12 cellular contexts compared by ENCODE assay signal in the genomic region with DNA sequence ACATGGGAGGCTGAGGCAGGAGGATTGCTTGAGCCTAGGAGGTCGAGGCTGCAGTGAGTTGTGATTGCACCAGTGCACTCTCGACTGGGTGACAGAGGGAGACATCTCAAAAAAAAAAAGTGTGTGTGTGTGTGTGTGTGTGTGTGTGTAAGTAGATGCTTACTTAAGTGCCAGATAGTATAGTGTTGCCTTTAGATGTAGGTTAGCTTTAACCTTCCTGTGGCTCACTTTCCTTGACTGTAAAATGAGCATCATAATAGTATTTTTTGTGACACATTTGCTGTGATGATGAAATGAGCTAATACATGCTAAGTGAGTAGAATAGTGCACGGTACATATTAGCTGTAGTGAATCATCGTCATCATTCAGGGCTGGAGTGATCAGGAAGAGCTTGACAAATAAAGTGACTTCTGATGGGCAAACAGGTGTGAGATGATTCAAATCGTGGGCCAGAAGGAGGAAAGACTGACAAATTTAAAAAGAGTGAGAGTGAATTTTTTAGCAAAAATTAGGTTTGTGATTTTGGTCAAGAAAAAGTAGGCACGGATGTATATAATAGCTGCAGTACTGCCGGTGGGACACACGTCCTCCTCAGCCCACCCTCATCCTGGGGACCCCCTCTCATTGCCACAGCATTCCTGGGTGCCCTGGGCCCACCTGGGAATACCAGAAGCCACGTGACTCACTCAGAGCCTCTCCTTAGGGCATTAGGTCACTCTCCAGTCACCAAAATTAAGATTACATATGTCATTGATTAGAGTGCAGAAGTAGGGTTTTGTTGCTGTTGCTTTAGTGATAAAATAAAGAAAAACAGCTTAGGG. TPM values are rescaled to one million over a fixed set of nuclear protein-coding genes. Genes with fewer than 3 reads are reported as not detected.
DNase-seq lines count a peak whose midpoint lies in the region; ATAC-seq and TF ChIP-seq lines count a peak whose summit lies in the region.
"Had no signal": no experiment of that assay in that cellular context is flagged by ENCODE, and none has a peak within 500 bp of the region (broad histone marks: within the 10 kb centered on the region; RNA-seq: fewer than 3 reads in every experiment).

No MANE protein-coding gene starts in this region.

- H3K27ac ChIP-seq in CD8-positive, alpha-beta memory T cell (ENCODE audit: low read depth, low read length), result peak overlapping the region; percentile 78
- H3K27ac ChIP-seq in naive thymus-derived CD4-positive, alpha-beta T cell (ENCODE audit: low read depth, low read length), result peak overlapping the region; percentile 90
- no peak overlapping the region for H3K27ac ChIP-seq in right atrium auricular region

- ATAC-seq in naive thymus-derived CD4-positive, alpha-beta T cell, result peak; percentile 3

- H3K4me3 Mint-ChIP-seq in CD8-positive, alpha-beta memory T cell, result peak overlapping the region; percentile 71 to 90 (median 84)
- H3K4me3 Mint-ChIP-seq in activated T-helper 1 cell treated with anti-CD3 and anti-CD28 coated beads, Interleukin-12 subunit alpha, Interleukin-12 subunit beta, Interleukin-2, Interleukin-4 antibody, amounts not matched to agents 30 ng/mL and 10 ng/mL and 1 ng/mL, durations not matched to agents 14 hours and 24 hours and 36 hours, result peak overlapping the region; percentile 85
- H3K4me3 Mint-ChIP-seq in naive thymus-derived CD4-positive, alpha-beta T cell, result peak overlapping the region; percentile 50 to 88 (median 78)
- H3K4me3 Mint-ChIP-seq in mesothelial cell of epicardium, result no peak overlapping the region

- intact Hi-C loops in activated T-helper 1 cell treated with anti-CD3 and anti-CD28 coated beads, Interleukin-12 subunit alpha, Interleukin-12 subunit beta, Interleukin-2, Interleukin-4 antibody, amounts not matched to agents 30 ng/mL and 10 ng/mL and 1 ng/mL, durations not matched to agents 14 hours and 24 hours and 36 hours (cut with micrococcal nuclease), result loop anchor here (2.0 kb wide), 1 partner anchor 16 kb away; no protein-coding TSS in a partner anchor
- intact Hi-C loops in naive thymus-derived CD4-positive, alpha-beta T cell (cut with micrococcal nuclease), result no loop called here

- H3K36me3 Mint-ChIP-seq in CD8-positive, alpha-beta memory T cell, result peaks cover 3 to 68% (median 16%) of the 10 kb centered on the region in 3 donors
- H3K36me3 Mint-ChIP-seq in activated T-helper 1 cell treated with anti-CD3 and anti-CD28 coated beads, Interleukin-12 subunit alpha, Interleukin-12 subunit beta, Interleukin-2, Interleukin-4 antibody, amounts not matched to agents 30 ng/mL and 10 ng/mL and 1 ng/mL, durations not matched to agents 14 hours and 24 hours and 36 hours (ENCODE audit: low read depth), result peaks cover 71% of the 10 kb centered on the region
- H3K36me3 Mint-ChIP-seq in naive thymus-derived CD4-positive, alpha-beta T cell, result peaks cover 5 to 55% (median 22%) of the 10 kb centered on the region in 5 donors
- H3K36me3 Mint-ChIP-seq in mesothelial cell of epicardium, result no peaks in the 10 kb centered on the region

- no peaks in the 10 kb centered on the region for H3K9me3 Mint-ChIP-seq in CD8-positive, alpha-beta memory T cell
- H3K9me3 Mint-ChIP-seq in activated T-helper 1 cell treated with anti-CD3 and anti-CD28 coated beads, Interleukin-12 subunit alpha, Interleukin-12 subunit beta, Interleukin-2, Interleukin-4 antibody, amounts not matched to agents 30 ng/mL and 10 ng/mL and 1 ng/mL, durations not matched to agents 14 hours and 24 hours and 36 hours, result no peaks in the 10 kb centered on the region
- no peaks in the 10 kb centered on the region for H3K9me3 Mint-ChIP-seq in naive thymus-derived CD4-positive, alpha-beta T cell
- H3K9me3 Mint-ChIP-seq in mesothelial cell of epicardium, result no peaks in the 10 kb centered on the region

- H3K4me1 Mint-ChIP-seq in CD8-positive, alpha-beta memory T cell, result peaks cover 96 to 100% (median 99%) of the 10 kb centered on the region in 3 donors
- H3K4me1 Mint-ChIP-seq in activated T-helper 1 cell treated with anti-CD3 and anti-CD28 coated beads, Interleukin-12 subunit alpha, Interleukin-12 subunit beta, Interleukin-2, Interleukin-4 antibody, amounts not matched to agents 30 ng/mL and 10 ng/mL and 1 ng/mL, durations not matched to agents 14 hours and 24 hours and 36 hours (ENCODE audit: low read depth), result peaks cover 97% of the 10 kb centered on the region
- H3K4me1 Mint-ChIP-seq in naive thymus-derived CD4-positive, alpha-beta T cell, result peaks cover 72 to 100% (median 96%) of the 10 kb centered on the region in 7 donors
- peaks cover 7% of the 10 kb centered on the region for H3K4me1 Mint-ChIP-seq in mesothelial cell of epicardium

- peaks cover 99% of the 10 kb centered on the region for H3K4me1 ChIP-seq in CD8-positive, alpha-beta memory T cell (ENCODE audit: insufficient read depth, low read length)
- H3K4me1 ChIP-seq in naive thymus-derived CD4-positive, alpha-beta T cell (ENCODE audit: control insufficient read depth in 2 of 2, insufficient read depth in 2 of 2, low read length in 2 of 2), result peaks cover 98% of the 10 kb centered on the region in 2 donors
- H3K4me1 ChIP-seq in right atrium auricular region, result peaks cover 0 to 37% of the 10 kb centered on the region in 2 donors

- peaks cover 0 to under 1% of the 10 kb centered on the region in 2 donors for H3K27me3 Mint-ChIP-seq in CD8-positive, alpha-beta memory T cell
- no peaks in the 10 kb centered on the region for H3K27me3 Mint-ChIP-seq in activated T-helper 1 cell treated with anti-CD3 and anti-CD28 coated beads, Interleukin-12 subunit alpha, Interleukin-12 subunit beta, Interleukin-2, Interleukin-4 antibody, amounts not matched to agents 30 ng/mL and 10 ng/mL and 1 ng/mL, durations not matched to agents 14 hours and 24 hours and 36 hours (ENCODE audit: insufficient read depth)
- no peaks in the 10 kb centered on the region for H3K27me3 Mint-ChIP-seq in naive thymus-derived CD4-positive, alpha-beta T cell
- peaks cover 3% of the 10 kb centered on the region for H3K27me3 Mint-ChIP-seq in mesothelial cell of epicardium (ENCODE audit: low read depth)

- DNase-seq in CD8-positive, alpha-beta memory T cell, result no peak
- DNase-seq in HT1080 (ENCODE audit: low read depth) (peak; percentile 25), occipital lobe (lab: John Stamatoyannopoulos, UW) (no peak), mesothelial cell of epicardium (ENCODE audit: low spot score in 2 of 2, unreplicated experiment in 2 of 2) (no peak), right atrium auricular region (ENCODE audit: low spot score) (no peak), SK-N-DZ (ENCODE audit: low spot score) (no peak)
- DNase-seq in activated T-helper 1 cell treated with anti-CD3 and anti-CD28 coated beads, Interleukin-12 subunit alpha, Interleukin-12 subunit beta, Interleukin-2, Interleukin-4 antibody, amounts not matched to agents 30 ng/mL and 10 ng/mL and 1 ng/mL, durations not matched to agents 14 hours and 24 hours and 36 hours (ENCODE audit: low spot score), result no peak
- peak in 1 of 9 donors; percentile 57 for DNase-seq in naive thymus-derived CD4-positive, alpha-beta T cell
- DNase-seq: activated gamma-delta T cell, cortex of kidney, EL, Kasumi-1 had no signal

- peaks cover 31% of the 10 kb centered on the region for H3K36me3 ChIP-seq in CD8-positive, alpha-beta memory T cell (ENCODE audit: insufficient read depth, low read length)
- H3K36me3 ChIP-seq in naive thymus-derived CD4-positive, alpha-beta T cell (ENCODE audit: control insufficient read depth in 2 of 3, insufficient read depth in 3 of 3, low read length in 3 of 3), result peaks cover under 1 to 22% (median 11%) of the 10 kb centered on the region in 3 experiments
- H3K36me3 ChIP-seq in right atrium auricular region, result no peaks in the 10 kb centered on the region

- POLR2A ChIA-PET in CD8-positive, alpha-beta memory T cell (lab: Charles Lee), result interaction anchor here (0.7 to 2.3 kb wide), 4 partner anchors 13 to 26 kb away, joined by 3 to 10 read pairs (median 6); no protein-coding TSS in a partner anchor
- POLR2A ChIA-PET in naive thymus-derived CD4-positive, alpha-beta T cell (lab: Charles Lee), result interaction anchor here (1.9 to 30.7 kb wide), 3 partner anchors 19 to 107 kb away, joined by 4 to 722 read pairs (median 37); no protein-coding TSS in a partner anchor

- no peaks in the 10 kb centered on the region for H3K27me3 ChIP-seq in CD8-positive, alpha-beta memory T cell (ENCODE audit: insufficient read depth, low read length, poor library complexity, severe bottlenecking)
- H3K27me3 ChIP-seq in naive thymus-derived CD4-positive, alpha-beta T cell (ENCODE audit: control insufficient read depth in 2 of 2, insufficient read depth in 2 of 2, low read length in 2 of 2), result no peaks in the 10 kb centered on the region
- no peaks in the 10 kb centered on the region for H3K27me3 ChIP-seq in right atrium auricular region

- peak overlapping the region; percentile 92 to 100 (median 98) for H3K27ac Mint-ChIP-seq in CD8-positive, alpha-beta memory T cell
- H3K27ac Mint-ChIP-seq in activated T-helper 1 cell treated with anti-CD3 and anti-CD28 coated beads, Interleukin-12 subunit alpha, Interleukin-12 subunit beta, Interleukin-2, Interleukin-4 antibody, amounts not matched to agents 30 ng/mL and 10 ng/mL and 1 ng/mL, durations not matched to agents 14 hours and 24 hours and 36 hours, result peak overlapping the region; percentile 100
- peak overlapping the region; percentile 86 to 100 (median 93) for H3K27ac Mint-ChIP-seq in naive thymus-derived CD4-positive, alpha-beta T cell
- no peak overlapping the region for H3K27ac Mint-ChIP-seq in mesothelial cell of epicardium

- CTCF ChIA-PET in CD8-positive, alpha-beta memory T cell (lab: Charles Lee), result interaction anchor here (1.1 to 19.1 kb wide), 6 partner anchors 19 to 116 kb away, joined by 5 to 503 read pairs (median 5); a partner anchor contains a TSS
- CTCF ChIA-PET in naive thymus-derived CD4-positive, alpha-beta T cell (lab: Charles Lee), result interaction anchor here (0.7 to 15.4 kb wide), 5 partner anchors 19 to 116 kb away, joined by 3 to 424 read pairs (median 6); a partner anchor contains a TSS

- no peaks in the 10 kb centered on the region for H3K9me3 ChIP-seq in CD8-positive, alpha-beta memory T cell (ENCODE audit: low read length)
- H3K9me3 ChIP-seq in naive thymus-derived CD4-positive, alpha-beta T cell (ENCODE audit: control insufficient read depth in 2 of 3, low read length in 3 of 3), result no peaks in the 10 kb centered on the region
- no peaks in the 10 kb centered on the region for H3K9me3 ChIP-seq in right atrium auricular region

- no peak for TF ChIP-seq CTCF in mesothelial cell of epicardium (IDR thresholded peaks at IDR 0.05; ENCODE audit: unreplicated experiment)
- no peak for TF ChIP-seq CTCF in right atrium auricular region (IDR thresholded peaks at IDR 0.05)

- peak overlapping the region; percentile 1 for H3K4me3 ChIP-seq in CD8-positive, alpha-beta memory T cell (ENCODE audit: low read length)
- H3K4me3 ChIP-seq in naive thymus-derived CD4-positive, alpha-beta T cell (ENCODE audit: low read length), result no peak overlapping the region
- no peak overlapping the region for H3K4me3 ChIP-seq in right atrium auricular region

RNA-seq across cellular contexts. Expression of a gene that starts 33.9 kb away (rescaled TPM):
- 10 to 100 TPM; 82.7 to 88.7 TPM for total RNA-seq in CD8-positive, alpha-beta memory T cell
- polyA plus RNA-seq in CD8-positive, alpha-beta memory T cell, result 35.3 TPM
- total RNA-seq in HT1080 (2014; rRNA removed; shearing (Covaris generic)), result 66.6 and 83.6 TPM in 2 replicates
- polyA plus RNA-seq in HT1080 (2015; cell fraction: cytosol; rRNA removed), result 73.8 and 80.9 TPM in 2 replicates
- polyA plus RNA-seq in HT1080 (2015; cell fraction: nucleus; rRNA removed), result 81.7 and 88.2 TPM in 2 replicates
- 89.1 and 101 TPM in 2 replicates for total RNA-seq in activated T-helper 1 cell treated with anti-CD3 and anti-CD28 coated beads, Interleukin-12 subunit alpha, Interleukin-12 subunit beta, Interleukin-2, Interleukin-4 antibody, amounts not matched to agents 30 ng/mL and 10 ng/mL and 1 ng/mL, durations not matched to agents 14 hours and 24 hours and 36 hours
- total RNA-seq in naive thymus-derived CD4-positive, alpha-beta T cell, result 10 to 100 TPM; 38.7 to 73.0 (median 59.6) TPM
- 10 to 100 TPM; 33.5 to 53.4 TPM for polyA plus RNA-seq in naive thymus-derived CD4-positive, alpha-beta T cell
- total RNA-seq in occipital lobe (12.5 TPM), mesothelial cell of epicardium (49.6 to 53.3 TPM (median 52.3 TPM) in 3 replicates), right atrium auricular region (10 to 100 TPM; 21.7 to 30.4 TPM)
- polyA plus RNA-seq in SK-N-DZ (2014; cell fraction: cytosol; rRNA removed), result 31.7 and 32.1 TPM in 2 replicates
- polyA plus RNA-seq in SK-N-DZ (2014; cell fraction: nucleus; rRNA removed), result 79.9 and 80.6 TPM in 2 replicates

RNA-seq across cellular contexts. Expression of a gene that starts 57.0 kb away (rescaled TPM):
- total RNA-seq in CD8-positive, alpha-beta memory T cell, result 10 to 100 TPM; 11.0 to 11.7 TPM
- not detected for polyA plus RNA-seq in CD8-positive, alpha-beta memory T cell
- 40.4 and 43.0 TPM in 2 replicates for total RNA-seq in HT1080 (2014; rRNA removed; shearing (Covaris generic))
- polyA plus RNA-seq in HT1080 (2015; cell fraction: cytosol; rRNA removed), result 22.8 and 25.1 TPM in 2 replicates
- polyA plus RNA-seq in HT1080 (2015; cell fraction: nucleus; rRNA removed), result 34.3 and 35.3 TPM in 2 replicates
- total RNA-seq in activated T-helper 1 cell treated with anti-CD3 and anti-CD28 coated beads, Interleukin-12 subunit alpha, Interleukin-12 subunit beta, Interleukin-2, Interleukin-4 antibody, amounts not matched to agents 30 ng/mL and 10 ng/mL and 1 ng/mL, durations not matched to agents 14 hours and 24 hours and 36 hours, result 22.1 and 23.3 TPM in 2 replicates
- 1 to 10 TPM in 2 of 5 experiments, under 1 TPM in 3; 0.22 to 8.2 (median 0.69) TPM for total RNA-seq in naive thymus-derived CD4-positive, alpha-beta T cell
- polyA plus RNA-seq in naive thymus-derived CD4-positive, alpha-beta T cell, result not detected
- total RNA-seq in occipital lobe (18.2 TPM), mesothelial cell of epicardium (3.3 to 4.6 TPM (median 4.1 TPM) in 3 replicates), right atrium auricular region (10 to 100 TPM; 16.5 to 20.6 TPM)
- 6.8 and 6.9 TPM in 2 replicates for polyA plus RNA-seq in SK-N-DZ (2014; cell fraction: cytosol; rRNA removed)
- polyA plus RNA-seq in SK-N-DZ (2014; cell fraction: nucleus; rRNA removed), result 3.7 and 4.9 TPM in 2 replicates

Comparison
In these comparisons a context has a peak if more than half of its experiments do, and no peak if none do; other contexts are left out.
1. H3K27ac ChIP-seq: peak in CD8-positive, alpha-beta memory T cell (single experiment) and naive thymus-derived CD4-positive, alpha-beta T cell (single experiment); none in right atrium auricular region (0 of 2).